1 cellular context compared by ENCODE assay signal in the genomic region with DNA sequence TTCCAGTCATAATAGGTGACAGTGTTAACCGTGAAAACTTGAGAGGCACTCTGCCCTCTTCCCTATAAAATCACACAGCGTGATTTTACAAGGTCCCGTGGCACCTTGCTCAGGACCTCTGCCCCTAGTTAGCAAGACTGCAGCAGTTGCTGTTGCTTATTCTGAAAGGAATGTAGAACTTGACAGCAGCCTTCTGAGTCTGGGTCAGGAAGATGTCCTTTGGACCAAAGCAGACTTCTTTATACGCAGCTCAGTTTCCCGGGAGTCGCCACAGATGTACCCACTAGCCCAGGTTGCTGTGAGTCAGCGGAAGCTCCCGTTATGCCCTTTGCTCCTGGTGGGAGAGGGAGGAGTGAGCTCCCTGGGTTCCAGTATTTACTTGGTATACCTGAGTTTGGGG.
TF ChIP-seq lines count a peak whose summit lies in the region.

No MANE protein-coding gene starts in this region.

TF ChIP-seq in K562, 482 proteins besides CTCF, POLR2A, EP300 and RAD21:
- TF ChIP-seq, protein P1, sequence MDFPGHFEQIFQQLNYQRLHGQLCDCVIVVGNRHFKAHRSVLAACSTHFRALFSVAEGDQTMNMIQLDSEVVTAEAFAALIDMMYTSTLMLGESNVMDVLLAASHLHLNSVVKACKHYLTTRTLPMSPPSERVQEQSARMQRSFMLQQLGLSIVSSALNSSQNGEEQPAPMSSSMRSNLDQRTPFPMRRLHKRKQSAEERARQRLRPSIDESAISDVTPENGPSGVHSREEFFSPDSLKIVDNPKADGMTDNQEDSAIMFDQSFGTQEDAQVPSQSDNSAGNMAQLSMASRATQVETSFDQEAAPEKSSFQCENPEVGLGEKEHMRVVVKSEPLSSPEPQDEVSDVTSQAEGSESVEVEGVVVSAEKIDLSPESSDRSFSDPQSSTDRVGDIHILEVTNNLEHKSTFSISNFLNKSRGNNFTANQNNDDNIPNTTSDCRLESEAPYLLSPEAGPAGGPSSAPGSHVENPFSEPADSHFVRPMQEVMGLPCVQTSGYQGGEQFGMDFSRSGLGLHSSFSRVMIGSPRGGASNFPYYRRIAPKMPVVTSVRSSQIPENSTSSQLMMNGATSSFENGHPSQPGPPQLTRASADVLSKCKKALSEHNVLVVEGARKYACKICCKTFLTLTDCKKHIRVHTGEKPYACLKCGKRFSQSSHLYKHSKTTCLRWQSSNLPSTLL (IDR thresholded peaks at IDR 0.05): no peak
- TF ChIP-seq ZNF699 (CRISPR knock-in tag; IDR thresholded peaks at IDR 0.05; ENCODE audit: insufficient replicate concordance): no peak
- TF ChIP-seq SUPT5H (IDR thresholded peaks at IDR 0.05): peak; percentile 13; the same call in 1 of the 2 replicates
- TF ChIP-seq ZNF197 (CRISPR knock-in tag; IDR thresholded peaks at IDR 0.05; ENCODE audit: low read depth): no peak
